12 cellular contexts compared by ENCODE assay signal in the genomic region with DNA sequence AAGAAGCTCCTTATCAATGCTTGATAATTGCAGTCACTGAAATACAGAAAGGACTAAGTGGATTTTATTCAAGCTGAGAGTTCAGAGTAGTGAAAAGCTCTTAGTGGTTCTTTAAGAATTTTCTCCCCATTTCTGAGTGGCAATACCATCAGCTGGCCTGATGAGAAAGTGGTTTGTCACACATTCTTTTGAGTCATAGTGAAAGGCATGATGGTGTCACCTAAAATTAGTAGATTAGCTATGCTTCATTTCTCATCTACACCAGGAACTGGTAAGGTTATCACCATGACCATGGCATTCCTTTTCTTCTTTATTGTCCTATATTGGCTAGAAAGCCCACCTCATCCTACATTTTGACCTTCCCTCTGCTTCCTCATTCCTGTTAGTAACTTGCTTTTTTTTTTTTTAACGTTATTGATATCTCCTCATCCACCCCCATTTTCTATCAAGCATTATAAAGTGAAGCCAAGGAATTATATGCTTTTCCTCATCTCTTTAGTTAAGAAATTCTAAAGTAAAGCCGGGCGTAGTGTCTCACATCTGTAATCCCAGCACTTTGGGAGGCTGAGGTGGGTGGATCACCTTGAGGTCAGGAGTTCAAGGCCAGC.
A peak's percentile ranks its signal among the peaks of the same experiment; 100 is the strongest.
DNase-seq lines count a peak whose midpoint lies in the region; ATAC-seq lines count a peak whose summit lies in the region.
"Had no signal": no experiment of that assay in that cellular context is flagged by ENCODE, and none has a peak within 500 bp of the region (broad histone marks: within the 10 kb centered on the region; RNA-seq: fewer than 3 reads in every experiment).

No MANE protein-coding gene starts in this region.

- POLR2A ChIA-PET in activated CD4-positive, alpha-beta T cell treated with anti-CD3 and anti-CD28 coated beads for 36 hours (lab: Charles Lee) = no interaction called here

- no peaks in the 10 kb centered on the region for H3K9me3 Mint-ChIP-seq in activated CD4-positive, alpha-beta T cell treated with anti-CD3 and anti-CD28 coated beads for 36 hours (ENCODE audit: low read depth)

- H3K4me1 Mint-ChIP-seq in activated CD4-positive, alpha-beta T cell treated with anti-CD3 and anti-CD28 coated beads for 36 hours = peaks cover 6% of the 10 kb centered on the region

- intact Hi-C loops in activated CD4-positive, alpha-beta T cell treated with anti-CD3 and anti-CD28 coated beads for 36 hours (cut with DNase I, micrococcal nuclease) = no loop called here

- no peak for DNase-seq in activated CD4-positive, alpha-beta T cell treated with anti-CD3 and anti-CD28 coated beads for 36 hours
- no peak for DNase-seq in activated CD4-positive, alpha-beta T cell treated with anti-CD3 and anti-CD28 coated beads, Interleukin-2, amount 50 U/mL, for 1 hour
- DNase-seq in myocyte (ENCODE audit: low read depth) = peak; percentile 42
- DNase-seq in activated effector memory CD4-positive, alpha-beta T cell treated with Interleukin-2 at 50 U/mL for 16 hours = no peak
- no peak for DNase-seq in C1 segment of cervical spinal cord (lab: John Stamatoyannopoulos, UW)
- no peak for DNase-seq in middle frontal gyrus (ENCODE audit: extremely low spot score, low spot score)
- DNase-seq: 8988T, dorsolateral prefrontal cortex, posterior cingulate gyrus, Right ventricle myocardium superior had no signal

- no peak overlapping the region for H3K4me3 Mint-ChIP-seq in activated CD4-positive, alpha-beta T cell treated with anti-CD3 and anti-CD28 coated beads for 36 hours

- no peaks in the 10 kb centered on the region for H3K36me3 Mint-ChIP-seq in activated CD4-positive, alpha-beta T cell treated with anti-CD3 and anti-CD28 coated beads for 36 hours (ENCODE audit: low read depth)

- CTCF ChIA-PET in activated CD4-positive, alpha-beta T cell treated with anti-CD3 and anti-CD28 coated beads for 36 hours (lab: Charles Lee) = no interaction called here

- H3K27ac Mint-ChIP-seq in activated CD4-positive, alpha-beta T cell treated with anti-CD3 and anti-CD28 coated beads for 36 hours = no peak overlapping the region

- H3K27me3 Mint-ChIP-seq in activated CD4-positive, alpha-beta T cell treated with anti-CD3 and anti-CD28 coated beads for 36 hours = no peaks in the 10 kb centered on the region

- ATAC-seq in activated CD4-positive, alpha-beta T cell treated with anti-CD3 and anti-CD28 coated beads for 36 hours = peak; percentile 80
- peak; percentile 99 for ATAC-seq in GM21723 (IDR thresholded peaks at IDR 0.05; ENCODE audit: unreplicated experiment)
- peak; percentile 99 for ATAC-seq in HG03354 (IDR thresholded peaks at IDR 0.05; ENCODE audit: poor library complexity, severe bottlenecking, unreplicated experiment)
